22 cellular contexts compared by ENCODE assay signal in genomic region chr18:46346896-46347630, GRCh38.
"Had no signal": no experiment of that assay in that cellular context is flagged by ENCODE, and none has a peak within 500 bp of the region (broad histone marks: within the 10 kb centered on the region; RNA-seq: fewer than 3 reads in every experiment).

No MANE protein-coding gene starts in this region.

- H3K79me2 ChIP-seq: hepatocyte had no signal

- H3K36me3 Mint-ChIP-seq: activated CD4-positive, alpha-beta memory T cell treated with anti-CD3 and anti-CD28 coated beads for 36 hours; activated naive CD4-positive, alpha-beta T cell treated with anti-CD3 and anti-CD28 coated beads, Interleukin-2, amount 10 ng/mL, durations not matched to agents 7 days and 5 days; naive B cell had no signal

- H3K4me3 ChIP-seq: colonic mucosa, dorsolateral prefrontal cortex, esophagus muscularis mucosa, hepatocyte, thyroid gland had no signal

- DNase-seq: activated CD4-positive, alpha-beta memory T cell treated with anti-CD3 and anti-CD28 coated beads for 36 hours; activated CD4-positive, alpha-beta T cell treated with anti-CD3 and anti-CD28 coated beads for 1 hour; activated effector memory CD4-positive, alpha-beta T cell treated with Interleukin-2 at 50 U/mL for 16 hours; activated naive CD4-positive, alpha-beta T cell treated with anti-CD3 and anti-CD28 coated beads, Interleukin-2, amount 10 ng/mL, durations not matched to agents 7 days and 5 days; activated T-cell treated with anti-CD3 and anti-CD28 coated beads, Interleukin-2, amount 50 U/mL, for 48 hours; anterior cingulate cortex; colonic mucosa; glutamatergic neuron; naive B cell; stimulated activated CD4-positive, alpha-beta T cell treated with anti-CD3 and anti-CD28 coated beads, Interleukin-4, amount 100 ng/mL, for 24 hours; substantia nigra; T-helper 9 cell; thyroid gland had no signal

- H3K4me1 ChIP-seq: colonic mucosa had no signal

- H3K27me3 Mint-ChIP-seq: activated CD4-positive, alpha-beta memory T cell treated with anti-CD3 and anti-CD28 coated beads for 36 hours; brain; central memory CD8-positive, alpha-beta T cell; progenitor cell of endocrine pancreas; stimulated activated naive CD8-positive, alpha-beta T cell treated with anti-CD3 and anti-CD28 coated beads, Interleukin-15, Interleukin-2, amounts not matched to agents 100 ng/mL and 50 ng/mL, for 24 hours had no signal

- H3K9me3 ChIP-seq: colonic mucosa, esophagus muscularis mucosa, thyroid gland had no signal

- FAIRE-seq: frontal cortex, islet of Langerhans had no signal

- H3K27me3 ChIP-seq: colonic mucosa, dorsolateral prefrontal cortex, esophagus muscularis mucosa, hepatocyte, thyroid gland had no signal

- H3K4me2 ChIP-seq: hepatocyte had no signal

- H3K4me3 Mint-ChIP-seq: activated CD4-positive, alpha-beta memory T cell treated with anti-CD3 and anti-CD28 coated beads for 36 hours; activated naive CD4-positive, alpha-beta T cell treated with anti-CD3 and anti-CD28 coated beads, Interleukin-2, amount 10 ng/mL, durations not matched to agents 7 days and 5 days; brain; central memory CD8-positive, alpha-beta T cell; stimulated activated naive CD8-positive, alpha-beta T cell treated with anti-CD3 and anti-CD28 coated beads, Interleukin-15, Interleukin-2, amounts not matched to agents 100 ng/mL and 50 ng/mL, for 24 hours had no signal

- H3K27ac Mint-ChIP-seq: activated CD4-positive, alpha-beta memory T cell treated with anti-CD3 and anti-CD28 coated beads for 36 hours; activated naive CD4-positive, alpha-beta T cell treated with anti-CD3 and anti-CD28 coated beads, Interleukin-2, amount 10 ng/mL, durations not matched to agents 7 days and 5 days; progenitor cell of endocrine pancreas; stimulated activated naive CD8-positive, alpha-beta T cell treated with anti-CD3 and anti-CD28 coated beads, Interleukin-15, Interleukin-2, amounts not matched to agents 100 ng/mL and 50 ng/mL, for 24 hours had no signal

- H3K9me3 Mint-ChIP-seq: activated CD4-positive, alpha-beta memory T cell treated with anti-CD3 and anti-CD28 coated beads for 36 hours; activated naive CD4-positive, alpha-beta T cell treated with anti-CD3 and anti-CD28 coated beads, Interleukin-2, amount 10 ng/mL, durations not matched to agents 7 days and 5 days; brain; central memory CD8-positive, alpha-beta T cell; naive B cell; stimulated activated naive CD8-positive, alpha-beta T cell treated with anti-CD3 and anti-CD28 coated beads, Interleukin-15, Interleukin-2, amounts not matched to agents 100 ng/mL and 50 ng/mL, for 24 hours had no signal

- H2AFZ ChIP-seq: hepatocyte had no signal

- H3K36me3 ChIP-seq: colonic mucosa, esophagus muscularis mucosa, thyroid gland had no signal

- H3K27ac ChIP-seq: colonic mucosa, dorsolateral prefrontal cortex, esophagus muscularis mucosa, hepatocyte, thyroid gland had no signal
